In genomic region chr13:94784066-94784465, GRCh38 we compare ENCODE assay signal across 18 cellular contexts.
"Had no signal": no experiment of that assay in that cellular context is flagged by ENCODE, and none has a peak within 500 bp of the region (broad histone marks: within the 10 kb centered on the region; RNA-seq: fewer than 3 reads in every experiment).

No MANE protein-coding gene starts in this region.

- H3K27me3 Mint-ChIP-seq: stimulated activated memory B cell treated with anti-CD40 and anti-IgM and Interleukin-4, amounts not matched to agents 10 μg/mL and 1 μg/mL and 100 μg/mL, for 72 hours had no signal

- DNase-seq: activated CD4-positive, alpha-beta T cell treated with anti-CD3 and anti-CD28 coated beads, Interleukin-2, amount 50 U/mL, for 1 hour; activated T-cell treated with anti-CD3 and anti-CD28 coated beads, Interleukin-2, amount 50 U/mL, for 1 hour; caudate nucleus; effector CD8-positive, alpha-beta T cell; hypothalamus; left cardiac atrium; naive thymus-derived CD4-positive, alpha-beta T cell; posterior cingulate gyrus; spleen; stimulated activated CD4-positive, alpha-beta T cell treated with anti-CD3 and anti-CD28 coated beads, Interleukin-1b, Interleukin-23, amount 100 ng/mL, for 48 hours had no signal

- H3K9me3 ChIP-seq: neutrophil, tibial nerve had no signal

- H3K4me1 ChIP-seq: right atrium auricular region, spleen, tibial nerve had no signal

- H3K4me1 Mint-ChIP-seq: activated naive CD4-positive, alpha-beta T cell treated with anti-CD3 and anti-CD28 coated beads, Interleukin-2, amount 50 U/mL, for 24 hours; naive thymus-derived CD4-positive, alpha-beta T cell; stimulated activated memory B cell treated with anti-CD40 and anti-IgM and Interleukin-4, amounts not matched to agents 10 μg/mL and 1 μg/mL and 100 μg/mL, for 72 hours had no signal

- H3K36me3 ChIP-seq: neutrophil, right atrium auricular region, spleen, tibial nerve had no signal

- H3K27me3 ChIP-seq: neutrophil, right atrium auricular region, spleen, tibial nerve had no signal

- H3K9me3 Mint-ChIP-seq: activated naive CD4-positive, alpha-beta T cell treated with anti-CD3 and anti-CD28 coated beads, Interleukin-2, amount 50 U/mL, for 24 hours; T-helper 2 cell treated with Interferon-gamma antibody and Interleukin-4, amounts not matched to agents 5 μg/mL and 100 μg/mL, for 36 hours had no signal

- H3K4me3 Mint-ChIP-seq: activated naive CD4-positive, alpha-beta T cell treated with anti-CD3 and anti-CD28 coated beads, Interleukin-2, amount 50 U/mL, for 24 hours; naive thymus-derived CD4-positive, alpha-beta T cell; stimulated activated memory B cell treated with anti-CD40 and anti-IgM and Interleukin-4, amounts not matched to agents 10 μg/mL and 1 μg/mL and 100 μg/mL, for 72 hours; T-helper 2 cell treated with Interferon-gamma antibody and Interleukin-4, amounts not matched to agents 5 μg/mL and 100 μg/mL, for 36 hours had no signal

- H3K27ac ChIP-seq: coronary artery, neutrophil, right atrium auricular region, spleen, tibial nerve had no signal

- H3K36me3 Mint-ChIP-seq: activated naive CD4-positive, alpha-beta T cell treated with anti-CD3 and anti-CD28 coated beads, Interleukin-2, amount 50 U/mL, for 24 hours; naive thymus-derived CD4-positive, alpha-beta T cell; stimulated activated memory B cell treated with anti-CD40 and anti-IgM and Interleukin-4, amounts not matched to agents 10 μg/mL and 1 μg/mL and 100 μg/mL, for 72 hours had no signal

- H3K4me3 ChIP-seq: coronary artery, lung, right atrium auricular region, spleen, tibial nerve had no signal

- H3K27ac Mint-ChIP-seq: activated naive CD4-positive, alpha-beta T cell treated with anti-CD3 and anti-CD28 coated beads, Interleukin-2, amount 50 U/mL, for 24 hours; naive thymus-derived CD4-positive, alpha-beta T cell; stimulated activated memory B cell treated with anti-CD40 and anti-IgM and Interleukin-4, amounts not matched to agents 10 μg/mL and 1 μg/mL and 100 μg/mL, for 72 hours; T-helper 2 cell treated with Interferon-gamma antibody and Interleukin-4, amounts not matched to agents 5 μg/mL and 100 μg/mL, for 36 hours had no signal
